In the genomic region with DNA sequence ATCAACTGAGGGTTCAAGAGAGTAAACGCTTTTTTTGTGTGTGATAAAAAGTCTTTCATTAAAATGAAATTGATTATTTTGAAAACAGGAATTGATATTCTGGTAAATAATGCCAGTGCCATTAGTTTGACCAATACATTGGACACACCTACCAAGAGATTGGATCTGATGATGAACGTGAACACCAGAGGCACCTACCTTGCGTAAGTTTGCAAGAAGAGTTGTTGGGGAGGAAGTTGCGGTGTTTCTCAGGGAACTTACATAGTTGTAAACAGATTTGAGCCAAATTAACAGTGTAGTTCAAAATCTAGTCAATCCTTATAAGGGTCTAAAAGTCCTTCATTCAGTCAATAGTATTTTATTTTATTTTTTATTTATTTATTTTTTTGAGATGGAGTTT, we compare ENCODE assay signal across 22 cellular contexts. TPM values are rescaled to one million over a fixed set of nuclear protein-coding genes. Genes with fewer than 3 reads are reported as not detected.
DNase-seq lines count a peak whose midpoint lies in the region; ATAC-seq and TF ChIP-seq lines count a peak whose summit lies in the region.
"Had no signal": no experiment of that assay in that cellular context is flagged by ENCODE, and none has a peak within 500 bp of the region (broad histone marks: within the 10 kb centered on the region; RNA-seq: fewer than 3 reads in every experiment).

No MANE protein-coding gene starts in this region.

- ATAC-seq in WTC11 (no peak), left lobe of liver (no peak)
- ATAC-seq: K562 had no signal

- peaks cover 19% of the 10 kb centered on the region for H3K4me1 Mint-ChIP-seq in WTC11

- TF ChIP-seq CTCF in WTC11 (IDR thresholded peaks at IDR 0.05) (no peak), neutrophil (IDR thresholded peaks at IDR 0.05) (no peak), coronary artery (IDR thresholded peaks at IDR 0.05) (no peak)

- peaks cover 11% of the 10 kb centered on the region; the same call in 1 of the 2 replicates for H3K36me3 Mint-ChIP-seq in WTC11

- no peak overlapping the region for H3K4me3 Mint-ChIP-seq in WTC11

- POLR2A ChIA-PET in WTC11 (lab: Charles Lee), result no interaction called here

- no peaks in the 10 kb centered on the region for H3K9me3 Mint-ChIP-seq in WTC11

- CTCF ChIA-PET in WTC11 (lab: Charles Lee), result no interaction called here

- H3K27ac ChIP-seq in neutrophil (peak overlapping the region; percentile 95), coronary artery (no peak overlapping the region)
- H3K27ac ChIP-seq: Peyer's patch had no signal

- H3K36me3 ChIP-seq in neutrophil, result peaks cover 17% of the 10 kb centered on the region

- H3K4me3 ChIP-seq in neutrophil (ENCODE audit: low read depth in 1 of 2, low read length in 1 of 2) (peak overlapping the region in 1 of 2 experiments; percentile 33), coronary artery (no peak overlapping the region)
- H3K4me3 ChIP-seq: K562, Peyer's patch had no signal

- no peaks in the 10 kb centered on the region for H3K27me3 ChIP-seq in neutrophil
- H3K27me3 ChIP-seq: Peyer's patch had no signal

- H3K27me3 Mint-ChIP-seq in WTC11 (ENCODE audit: low read depth), result no peaks in the 10 kb centered on the region

- H3K4me1 ChIP-seq in neutrophil (ENCODE audit: control insufficient read depth in 1 of 2, insufficient read depth in 1 of 2, low read depth in 1 of 2, low read length in 1 of 2), result peaks cover 30 to 32% of the 10 kb centered on the region in 2 experiments
- H3K4me1 ChIP-seq: Peyer's patch had no signal

- H3K9me3 ChIP-seq in neutrophil, result no peaks in the 10 kb centered on the region
- H3K9me3 ChIP-seq: Peyer's patch had no signal

- DNase-seq in SKM-1 treated with dmso at 0.1 percent for 144 hours (lab: John Stamatoyannopoulos, UW; ENCODE audit: unreplicated experiment) (peak; percentile 6), SKM-1 (lab: John Stamatoyannopoulos, UW; ENCODE audit: unreplicated experiment) (no peak), WTC11 (ENCODE audit: low spot score) (no peak), left lobe of liver (ENCODE audit: low spot score) (no peak), coronary artery (ENCODE audit: low spot score) (no peak), dedifferentiated amniotic fluid mesenchymal stem cell (ENCODE audit: extremely low spot score) (no peak)
- DNase-seq: 8988T, ACHN, DMS153, DND-41, Kasumi-1, NCI-H1092, NCI-H1417 treated with DMSO at 0.1 percent for 48 hours, NCI-H1694 treated with DMSO at 0.1 percent for 48 hours, NCI-H2081, NCI-H2227 treated with DMSO at 0.1 percent for 48 hours, NCI-H526 treated with DMSO at 0.1 percent for 48 hours, OCI-M1, Peyer's patch, SHP77 treated with DMSO at 0.1 percent for 48 hours had no signal

- H3K27ac Mint-ChIP-seq in WTC11, result peak overlapping the region; percentile 77; the same call in 1 of the 2 replicates

TF ChIP-seq in WTC11, 78 proteins besides CTCF, POLR2A, EP300 and RAD21:
- no peak for TF ChIP-seq PRRX2 (CRISPR knock-in tag; IDR thresholded peaks at IDR 0.05)
- no peak for TF ChIP-seq TEAD4 (CRISPR knock-in tag; IDR thresholded peaks at IDR 0.05)

RNA-seq across cellular contexts. Expression of a gene that starts 28.9 kb away (rescaled TPM):
- total RNA-seq in WTC11 (2021) (13.8 to 15.3 TPM (median 14.3 TPM) in 3 replicates), left lobe of liver (83.8 TPM)
